In the genomic region with DNA sequence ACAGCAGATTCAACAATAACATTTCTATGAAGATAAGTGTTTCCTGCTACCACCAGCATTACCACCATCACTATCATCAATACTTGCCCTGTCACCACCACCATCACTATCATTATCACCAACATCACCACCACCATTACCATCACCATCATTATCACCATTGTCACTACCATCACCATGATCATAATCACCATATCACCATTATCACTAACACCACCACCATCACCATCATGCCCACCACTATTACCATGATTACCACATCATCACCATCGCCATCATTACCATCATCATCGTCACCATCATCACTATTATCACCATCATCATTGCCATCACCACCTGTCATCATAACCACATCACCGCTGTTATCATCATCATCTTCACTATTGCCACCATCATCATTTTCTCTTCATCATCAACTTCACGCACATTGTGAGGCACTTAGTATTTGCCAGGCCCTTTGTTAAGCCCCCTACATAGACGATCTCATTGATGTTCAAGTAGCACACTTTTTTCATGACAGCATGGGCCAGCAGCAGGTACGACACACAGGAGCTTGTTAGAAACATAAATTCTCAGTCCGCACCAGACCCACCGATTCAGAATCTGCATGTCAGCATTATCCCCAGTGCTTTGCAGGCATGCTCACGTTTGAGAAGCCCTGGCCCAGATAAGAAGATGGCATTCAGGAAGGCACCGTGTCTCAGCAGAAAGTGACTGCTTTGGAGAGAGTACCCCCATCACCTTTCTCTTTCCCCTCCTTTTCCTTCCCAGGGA, we compare ENCODE assay signal across 2 cellular contexts.
TF ChIP-seq lines count a peak whose summit lies in the region.

No MANE protein-coding gene starts in this region.

TF ChIP-seq in SK-N-SH, 30 proteins besides CTCF, POLR2A, EP300 and RAD21 (continued from another document):
- TF ChIP-seq, protein P1, sequence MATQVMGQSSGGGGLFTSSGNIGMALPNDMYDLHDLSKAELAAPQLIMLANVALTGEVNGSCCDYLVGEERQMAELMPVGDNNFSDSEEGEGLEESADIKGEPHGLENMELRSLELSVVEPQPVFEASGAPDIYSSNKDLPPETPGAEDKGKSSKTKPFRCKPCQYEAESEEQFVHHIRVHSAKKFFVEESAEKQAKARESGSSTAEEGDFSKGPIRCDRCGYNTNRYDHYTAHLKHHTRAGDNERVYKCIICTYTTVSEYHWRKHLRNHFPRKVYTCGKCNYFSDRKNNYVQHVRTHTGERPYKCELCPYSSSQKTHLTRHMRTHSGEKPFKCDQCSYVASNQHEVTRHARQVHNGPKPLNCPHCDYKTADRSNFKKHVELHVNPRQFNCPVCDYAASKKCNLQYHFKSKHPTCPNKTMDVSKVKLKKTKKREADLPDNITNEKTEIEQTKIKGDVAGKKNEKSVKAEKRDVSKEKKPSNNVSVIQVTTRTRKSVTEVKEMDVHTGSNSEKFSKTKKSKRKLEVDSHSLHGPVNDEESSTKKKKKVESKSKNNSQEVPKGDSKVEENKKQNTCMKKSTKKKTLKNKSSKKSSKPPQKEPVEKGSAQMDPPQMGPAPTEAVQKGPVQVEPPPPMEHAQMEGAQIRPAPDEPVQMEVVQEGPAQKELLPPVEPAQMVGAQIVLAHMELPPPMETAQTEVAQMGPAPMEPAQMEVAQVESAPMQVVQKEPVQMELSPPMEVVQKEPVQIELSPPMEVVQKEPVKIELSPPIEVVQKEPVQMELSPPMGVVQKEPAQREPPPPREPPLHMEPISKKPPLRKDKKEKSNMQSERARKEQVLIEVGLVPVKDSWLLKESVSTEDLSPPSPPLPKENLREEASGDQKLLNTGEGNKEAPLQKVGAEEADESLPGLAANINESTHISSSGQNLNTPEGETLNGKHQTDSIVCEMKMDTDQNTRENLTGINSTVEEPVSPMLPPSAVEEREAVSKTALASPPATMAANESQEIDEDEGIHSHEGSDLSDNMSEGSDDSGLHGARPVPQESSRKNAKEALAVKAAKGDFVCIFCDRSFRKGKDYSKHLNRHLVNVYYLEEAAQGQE (IDR thresholded peaks at IDR 0.05; ENCODE audit: low read depth, low read length), result no peak
- TF ChIP-seq SIN3A (IDR thresholded peaks at IDR 0.05; ENCODE audit: borderline replicate concordance, low read depth, low read length) (no peak), FOXM1 (IDR thresholded peaks at IDR 0.05; ENCODE audit: low read depth) (no peak), SMC3 (IDR thresholded peaks at IDR 0.05; ENCODE audit: low read depth, low read length) (no peak), POLR2AphosphoS5 (IDR thresholded peaks at IDR 0.05; ENCODE audit: low read depth, low read length) (no peak), NRF1 (IDR thresholded peaks at IDR 0.05; ENCODE audit: low read depth, low read length) (no peak), TCF12 (IDR thresholded peaks at IDR 0.05) (no peak), TEAD4 (IDR thresholded peaks at IDR 0.05; ENCODE audit: borderline replicate concordance, insufficient read depth) (no peak), YY1 (IDR thresholded peaks at IDR 0.05; ENCODE audit: low read depth) (no peak), JUND (IDR thresholded peaks at IDR 0.05) (no peak)
- TF ChIP-seq, protein P2, sequence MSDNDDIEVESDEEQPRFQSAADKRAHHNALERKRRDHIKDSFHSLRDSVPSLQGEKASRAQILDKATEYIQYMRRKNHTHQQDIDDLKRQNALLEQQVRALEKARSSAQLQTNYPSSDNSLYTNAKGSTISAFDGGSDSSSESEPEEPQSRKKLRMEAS (IDR thresholded peaks at IDR 0.05; ENCODE audit: low read depth), result no peak
- TF ChIP-seq, protein P3, sequence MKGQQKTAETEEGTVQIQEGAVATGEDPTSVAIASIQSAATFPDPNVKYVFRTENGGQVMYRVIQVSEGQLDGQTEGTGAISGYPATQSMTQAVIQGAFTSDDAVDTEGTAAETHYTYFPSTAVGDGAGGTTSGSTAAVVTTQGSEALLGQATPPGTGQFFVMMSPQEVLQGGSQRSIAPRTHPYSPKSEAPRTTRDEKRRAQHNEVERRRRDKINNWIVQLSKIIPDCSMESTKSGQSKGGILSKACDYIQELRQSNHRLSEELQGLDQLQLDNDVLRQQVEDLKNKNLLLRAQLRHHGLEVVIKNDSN (IDR thresholded peaks at IDR 0.05; ENCODE audit: borderline replicate concordance, low read depth), result no peak

TF ChIP-seq in SK-N-SH treated with all-trans-retinoic acid at 6 μM for 48 hours, 23 proteins besides CTCF, POLR2A, EP300 and RAD21:
- TF ChIP-seq, protein P4, sequence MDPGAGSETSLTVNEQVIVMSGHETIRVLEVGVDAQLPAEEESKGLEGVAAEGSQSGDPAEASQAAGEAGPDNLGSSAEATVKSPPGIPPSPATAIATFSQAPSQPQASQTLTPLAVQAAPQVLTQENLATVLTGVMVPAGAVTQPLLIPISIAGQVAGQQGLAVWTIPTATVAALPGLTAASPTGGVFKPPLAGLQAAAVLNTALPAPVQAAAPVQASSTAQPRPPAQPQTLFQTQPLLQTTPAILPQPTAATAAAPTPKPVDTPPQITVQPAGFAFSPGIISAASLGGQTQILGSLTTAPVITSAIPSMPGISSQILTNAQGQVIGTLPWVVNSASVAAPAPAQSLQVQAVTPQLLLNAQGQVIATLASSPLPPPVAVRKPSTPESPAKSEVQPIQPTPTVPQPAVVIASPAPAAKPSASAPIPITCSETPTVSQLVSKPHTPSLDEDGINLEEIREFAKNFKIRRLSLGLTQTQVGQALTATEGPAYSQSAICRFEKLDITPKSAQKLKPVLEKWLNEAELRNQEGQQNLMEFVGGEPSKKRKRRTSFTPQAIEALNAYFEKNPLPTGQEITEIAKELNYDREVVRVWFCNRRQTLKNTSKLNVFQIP (CRISPR knock-in tag; IDR thresholded peaks at IDR 0.05; ENCODE audit: borderline replicate concordance, low read depth), result no peak
- TF ChIP-seq TOX (CRISPR knock-in tag; IDR thresholded peaks at IDR 0.05; ENCODE audit: borderline replicate concordance), result no peak
TF ChIP-seq in SK-N-SH treated with all-trans-retinoic acid at 6 μM for 48 hours: peak in this region for 0.
